Comparison of ENCODE assay signal across 11 cellular contexts in genomic region chr1:53295746-53296722, GRCh38. TPM values are rescaled to one million over a fixed set of nuclear protein-coding genes. Genes with fewer than 3 reads are reported as not detected.
DNase-seq lines count a peak whose midpoint lies in the region; ATAC-seq, FAIRE-seq and TF ChIP-seq lines count a peak whose summit lies in the region.
"Had no signal": no experiment of that assay in that cellular context is flagged by ENCODE, and none has a peak within 500 bp of the region (broad histone marks: within the 10 kb centered on the region; RNA-seq: fewer than 3 reads in every experiment).

No MANE protein-coding gene starts in this region.

- H3K36me3 Mint-ChIP-seq in CD4-positive, CD25-positive, alpha-beta regulatory T cell: peaks cover 4% of the 10 kb centered on the region
- H3K36me3 Mint-ChIP-seq: immature natural killer cell had no signal

- no peaks in the 10 kb centered on the region for H3K27me3 ChIP-seq in CD4-positive, CD25-positive, alpha-beta regulatory T cell (ENCODE audit: control insufficient read depth, insufficient read depth, low read length)
- H3K27me3 ChIP-seq in RWPE2 (ENCODE audit: insufficient read depth, poor library complexity, severe bottlenecking): no peaks in the 10 kb centered on the region
- H3K27me3 ChIP-seq: SJSA1 had no signal

- DNase-seq in CD4-positive, CD25-positive, alpha-beta regulatory T cell: peak in 2 of 3 donors; percentile 34 to 63
- DNase-seq in RWPE2 (ENCODE audit: low spot score) (no peak), iPS-NIHi11 (ENCODE audit: low spot score) (peak; percentile 45), lower leg skin (ENCODE audit: low spot score in 2 of 2) (no peak), H54 (ENCODE audit: insufficient read length, low spot score) (no peak), pons (ENCODE audit: low spot score) (no peak)
- DNase-seq: immature natural killer cell, NCI-H1436 had no signal

- TF ChIP-seq CTCF in RWPE2 (IDR thresholded peaks at IDR 0.05; ENCODE audit: poor library complexity, severe bottlenecking) (no peak), lower leg skin (IDR thresholded peaks at IDR 0.05) (no peak)

- H3K27ac ChIP-seq in CD4-positive, CD25-positive, alpha-beta regulatory T cell (ENCODE audit: insufficient read depth, low read length, poor library complexity, severe bottlenecking): peak overlapping the region; percentile 71
- H3K27ac ChIP-seq in RWPE2 (ENCODE audit: poor library complexity, severe bottlenecking): peak overlapping the region; percentile 21
- H3K27ac ChIP-seq: SJSA1 had no signal

- H3K9me3 ChIP-seq in CD4-positive, CD25-positive, alpha-beta regulatory T cell (ENCODE audit: control insufficient read depth in 2 of 2, low read length in 2 of 2): no peaks in the 10 kb centered on the region
- no peaks in the 10 kb centered on the region for H3K9me3 ChIP-seq in RWPE2 (ENCODE audit: severe bottlenecking)
- H3K9me3 ChIP-seq: SJSA1 had no signal

- intact Hi-C loops in lower leg skin (cut with DNase I; ENCODE audit: low total_unique reads): no loop called here

- H3K4me1 ChIP-seq in CD4-positive, CD25-positive, alpha-beta regulatory T cell (ENCODE audit: control insufficient read depth, insufficient read depth, low read length, poor library complexity, severe bottlenecking): peaks cover 52% of the 10 kb centered on the region
- peaks cover 17% of the 10 kb centered on the region for H3K4me1 ChIP-seq in RWPE2 (ENCODE audit: insufficient read depth, poor library complexity, severe bottlenecking)

- H3K4me3 Mint-ChIP-seq in CD4-positive, CD25-positive, alpha-beta regulatory T cell: no peak overlapping the region
- H3K4me3 Mint-ChIP-seq: immature natural killer cell had no signal

- FAIRE-seq in H54 (lab: Jason Lieb, UNC): no peak

- TF ChIP-seq POLR2A in lower leg skin (IDR thresholded peaks at IDR 0.05) (no peak), H54 (IDR thresholded peaks at IDR 0.05; ENCODE audit: low read depth, low read length) (no peak)

- 69 to 71% methylated on average over 16 of the region's 16 CpGs for WGBS in lower leg skin, 2 donors

- peak overlapping the region; percentile 90 to 93 (median 91) for H3K27ac Mint-ChIP-seq in CD4-positive, CD25-positive, alpha-beta regulatory T cell

- H3K9me3 Mint-ChIP-seq in CD4-positive, CD25-positive, alpha-beta regulatory T cell: no peaks in the 10 kb centered on the region
- H3K9me3 Mint-ChIP-seq: immature natural killer cell had no signal

- peaks cover 12 to 64% (median 33%) of the 10 kb centered on the region in 4 donors for H3K4me1 Mint-ChIP-seq in CD4-positive, CD25-positive, alpha-beta regulatory T cell

- H3K36me3 ChIP-seq in CD4-positive, CD25-positive, alpha-beta regulatory T cell (ENCODE audit: control insufficient read depth, insufficient read depth, low read length): no peaks in the 10 kb centered on the region
- H3K36me3 ChIP-seq in RWPE2 (ENCODE audit: low read depth): peaks cover 3% of the 10 kb centered on the region; the same call in 1 of the 2 replicates

- no peaks in the 10 kb centered on the region for H3K27me3 Mint-ChIP-seq in CD4-positive, CD25-positive, alpha-beta regulatory T cell

- no peak overlapping the region for H3K4me3 ChIP-seq in CD4-positive, CD25-positive, alpha-beta regulatory T cell (ENCODE audit: low read depth, low read length)
- H3K4me3 ChIP-seq in RWPE2 (ENCODE audit: severe bottlenecking) (no peak overlapping the region), lower leg skin (ENCODE audit: low read depth, poor library complexity, severe bottlenecking) (no peak overlapping the region)
- H3K4me3 ChIP-seq: SJSA1 had no signal

- peak; percentile 29 to 46 for ATAC-seq in CD4-positive, CD25-positive, alpha-beta regulatory T cell (ENCODE audit: low read depth in 2 of 2)
- peak; percentile 31 for ATAC-seq in GM19043 (IDR thresholded peaks at IDR 0.05; ENCODE audit: low read depth, unreplicated experiment)
- peak; percentile 26; the same call in 1 of the 3 replicates for ATAC-seq in RWPE2 (ENCODE audit: low read depth)
- ATAC-seq in HG03520 (IDR thresholded peaks at IDR 0.05; ENCODE audit: unreplicated experiment): no peak

RNA-seq across cellular contexts. Expression of gene LRP8, which starts 31.8 kb away (rescaled TPM):
- 23.7 TPM for total RNA-seq in CD4-positive, CD25-positive, alpha-beta regulatory T cell
- polyA plus RNA-seq in CD4-positive, CD25-positive, alpha-beta regulatory T cell: 1 to 10 TPM; 1.0 to 3.3 (median 1.9) TPM
- total RNA-seq in lower leg skin: 1 to 10 TPM in 3 of 4 donors, under 1 TPM in 1; 0.76 to 4.0 (median 2.0) TPM

RNA-seq across cellular contexts. Expression of gene MAGOH, which starts 57.7 kb away (rescaled TPM):
- 58.1 TPM for total RNA-seq in CD4-positive, CD25-positive, alpha-beta regulatory T cell
- polyA plus RNA-seq in CD4-positive, CD25-positive, alpha-beta regulatory T cell: 100 to 1,000 TPM in 1 of 4 donors, 10 to 100 TPM in 3; 89.8 to 102 (median 95.6) TPM
- total RNA-seq in lower leg skin: 10 to 100 TPM; 15.2 to 33.7 (median 21.1) TPM

Comparison
In these comparisons a context has a peak if more than half of its experiments do, and no peak if none do; other contexts are left out.
1. DNase-seq: peak in CD4-positive, CD25-positive, alpha-beta regulatory T cell (2 of 3) and iPS-NIHi11 (single experiment); none in RWPE2 (single experiment), lower leg skin (0 of 2), H54 (single experiment) and pons (single experiment).